Comparison of ENCODE assay signal across 1 cellular context in the genomic region with DNA sequence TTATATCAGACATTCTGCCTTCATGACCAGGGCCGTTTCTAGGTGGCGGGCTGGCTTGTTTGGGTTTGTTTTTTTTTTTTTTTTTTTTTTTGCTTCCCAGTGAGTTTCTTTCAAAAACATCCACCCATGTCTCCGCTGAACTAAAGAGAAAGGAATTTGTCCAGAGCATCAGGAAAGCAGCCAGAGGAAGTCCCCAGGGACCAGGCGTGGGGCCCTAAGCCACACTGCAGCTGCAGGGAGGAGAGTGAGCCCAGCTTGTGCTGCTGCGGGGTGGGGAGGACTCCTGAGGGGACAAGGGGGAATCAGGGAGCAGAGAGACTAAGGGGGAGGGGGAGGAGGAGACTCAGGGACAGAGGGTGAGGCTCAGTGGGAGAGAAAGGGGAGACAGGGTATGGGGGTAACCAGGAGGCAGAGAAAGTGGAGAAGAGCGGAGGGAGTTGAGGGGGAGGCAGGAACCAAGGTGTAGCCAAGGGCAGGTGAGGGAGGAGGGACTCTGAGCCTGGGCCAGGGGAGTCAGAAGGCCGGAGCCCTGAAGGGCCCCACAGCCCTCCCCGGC.
TF ChIP-seq lines count a peak whose summit lies in the region.

No MANE protein-coding gene starts in this region.

TF ChIP-seq in HEK293, 187 proteins besides CTCF, POLR2A, EP300 and RAD21 (continued from another document and continues in another):
- TF ChIP-seq OSR2 (tag by site-specific recombination; IDR thresholded peaks at IDR 0.05) (peak; percentile 44; the same call in 1 of the 2 replicates), KLF8 (tag by site-specific recombination; IDR thresholded peaks at IDR 0.05) (peak; percentile 86), ZNF544 (tag by site-specific recombination; IDR thresholded peaks at IDR 0.05) (no peak), ZNF354C (tag by site-specific recombination; IDR thresholded peaks at IDR 0.05; ENCODE audit: borderline replicate concordance, low read depth) (no peak), ZNF558 (tag by site-specific recombination; IDR thresholded peaks at IDR 0.05) (no peak), ZFP69B (tag by site-specific recombination; IDR thresholded peaks at IDR 0.05) (peak; percentile 96), ZNF16 (tag by site-specific recombination; IDR thresholded peaks at IDR 0.05; ENCODE audit: low read depth) (no peak), WT1 (tag by site-specific recombination; IDR thresholded peaks at IDR 0.05) (no peak), GLIS2 (tag by site-specific recombination; IDR thresholded peaks at IDR 0.05) (peak; percentile 86), ZNF549 (tag by site-specific recombination; IDR thresholded peaks at IDR 0.05) (no peak), ZNF521 (tag by site-specific recombination; IDR thresholded peaks at IDR 0.05) (no peak), OVOL3 (tag by site-specific recombination; IDR thresholded peaks at IDR 0.05) (no peak), ZNF19 (tag by site-specific recombination; IDR thresholded peaks at IDR 0.05; ENCODE audit: low read depth) (no peak), ZNF529 (tag by site-specific recombination; IDR thresholded peaks at IDR 0.05; ENCODE audit: insufficient replicate concordance) (no peak), SCRT2 (tag by site-specific recombination; IDR thresholded peaks at IDR 0.05) (no peak), ZNF473 (tag by site-specific recombination; IDR thresholded peaks at IDR 0.05) (no peak), ZNF747 (tag by site-specific recombination; IDR thresholded peaks at IDR 0.05) (no peak), ZNF404 (tag by site-specific recombination; IDR thresholded peaks at IDR 0.05) (no peak), ZNF571 (tag by site-specific recombination; IDR thresholded peaks at IDR 0.05) (no peak), ZNF596 (tag by site-specific recombination; IDR thresholded peaks at IDR 0.05) (no peak), KLF10 (tag by site-specific recombination; IDR thresholded peaks at IDR 0.05) (no peak), ZNF202 (tag by site-specific recombination; IDR thresholded peaks at IDR 0.05; ENCODE audit: borderline replicate concordance) (no peak), ZNF830 (tag by site-specific recombination; IDR thresholded peaks at IDR 0.05; ENCODE audit: low read depth) (no peak), ZFHX2 (tag by site-specific recombination; conservative IDR thresholded peaks at IDR 0.05) (peak; percentile 29; the same call in 1 of the 2 replicates), ZNF654 (tag by site-specific recombination; IDR thresholded peaks at IDR 0.05; ENCODE audit: low read depth) (no peak), ZNF548 (tag by site-specific recombination; IDR thresholded peaks at IDR 0.05) (no peak), ZNF24 (tag by site-specific recombination; IDR thresholded peaks at IDR 0.05) (no peak), YY1 (tag by site-specific recombination; IDR thresholded peaks at IDR 0.05) (no peak), ZNF391 (tag by site-specific recombination; IDR thresholded peaks at IDR 0.05; ENCODE audit: borderline replicate concordance, low read depth) (peak; percentile 71)
- TF ChIP-seq, protein P1, sequence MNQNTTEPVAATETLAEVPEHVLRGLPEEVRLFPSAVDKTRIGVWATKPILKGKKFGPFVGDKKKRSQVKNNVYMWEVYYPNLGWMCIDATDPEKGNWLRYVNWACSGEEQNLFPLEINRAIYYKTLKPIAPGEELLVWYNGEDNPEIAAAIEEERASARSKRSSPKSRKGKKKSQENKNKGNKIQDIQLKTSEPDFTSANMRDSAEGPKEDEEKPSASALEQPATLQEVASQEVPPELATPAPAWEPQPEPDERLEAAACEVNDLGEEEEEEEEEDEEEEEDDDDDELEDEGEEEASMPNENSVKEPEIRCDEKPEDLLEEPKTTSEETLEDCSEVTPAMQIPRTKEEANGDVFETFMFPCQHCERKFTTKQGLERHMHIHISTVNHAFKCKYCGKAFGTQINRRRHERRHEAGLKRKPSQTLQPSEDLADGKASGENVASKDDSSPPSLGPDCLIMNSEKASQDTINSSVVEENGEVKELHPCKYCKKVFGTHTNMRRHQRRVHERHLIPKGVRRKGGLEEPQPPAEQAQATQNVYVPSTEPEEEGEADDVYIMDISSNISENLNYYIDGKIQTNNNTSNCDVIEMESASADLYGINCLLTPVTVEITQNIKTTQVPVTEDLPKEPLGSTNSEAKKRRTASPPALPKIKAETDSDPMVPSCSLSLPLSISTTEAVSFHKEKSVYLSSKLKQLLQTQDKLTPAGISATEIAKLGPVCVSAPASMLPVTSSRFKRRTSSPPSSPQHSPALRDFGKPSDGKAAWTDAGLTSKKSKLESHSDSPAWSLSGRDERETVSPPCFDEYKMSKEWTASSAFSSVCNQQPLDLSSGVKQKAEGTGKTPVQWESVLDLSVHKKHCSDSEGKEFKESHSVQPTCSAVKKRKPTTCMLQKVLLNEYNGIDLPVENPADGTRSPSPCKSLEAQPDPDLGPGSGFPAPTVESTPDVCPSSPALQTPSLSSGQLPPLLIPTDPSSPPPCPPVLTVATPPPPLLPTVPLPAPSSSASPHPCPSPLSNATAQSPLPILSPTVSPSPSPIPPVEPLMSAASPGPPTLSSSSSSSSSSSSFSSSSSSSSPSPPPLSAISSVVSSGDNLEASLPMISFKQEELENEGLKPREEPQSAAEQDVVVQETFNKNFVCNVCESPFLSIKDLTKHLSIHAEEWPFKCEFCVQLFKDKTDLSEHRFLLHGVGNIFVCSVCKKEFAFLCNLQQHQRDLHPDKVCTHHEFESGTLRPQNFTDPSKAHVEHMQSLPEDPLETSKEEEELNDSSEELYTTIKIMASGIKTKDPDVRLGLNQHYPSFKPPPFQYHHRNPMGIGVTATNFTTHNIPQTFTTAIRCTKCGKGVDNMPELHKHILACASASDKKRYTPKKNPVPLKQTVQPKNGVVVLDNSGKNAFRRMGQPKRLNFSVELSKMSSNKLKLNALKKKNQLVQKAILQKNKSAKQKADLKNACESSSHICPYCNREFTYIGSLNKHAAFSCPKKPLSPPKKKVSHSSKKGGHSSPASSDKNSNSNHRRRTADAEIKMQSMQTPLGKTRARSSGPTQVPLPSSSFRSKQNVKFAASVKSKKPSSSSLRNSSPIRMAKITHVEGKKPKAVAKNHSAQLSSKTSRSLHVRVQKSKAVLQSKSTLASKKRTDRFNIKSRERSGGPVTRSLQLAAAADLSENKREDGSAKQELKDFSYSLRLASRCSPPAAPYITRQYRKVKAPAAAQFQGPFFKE (tag by site-specific recombination; IDR thresholded peaks at IDR 0.05; ENCODE audit: borderline replicate concordance), result no peak
- TF ChIP-seq, protein P2, sequence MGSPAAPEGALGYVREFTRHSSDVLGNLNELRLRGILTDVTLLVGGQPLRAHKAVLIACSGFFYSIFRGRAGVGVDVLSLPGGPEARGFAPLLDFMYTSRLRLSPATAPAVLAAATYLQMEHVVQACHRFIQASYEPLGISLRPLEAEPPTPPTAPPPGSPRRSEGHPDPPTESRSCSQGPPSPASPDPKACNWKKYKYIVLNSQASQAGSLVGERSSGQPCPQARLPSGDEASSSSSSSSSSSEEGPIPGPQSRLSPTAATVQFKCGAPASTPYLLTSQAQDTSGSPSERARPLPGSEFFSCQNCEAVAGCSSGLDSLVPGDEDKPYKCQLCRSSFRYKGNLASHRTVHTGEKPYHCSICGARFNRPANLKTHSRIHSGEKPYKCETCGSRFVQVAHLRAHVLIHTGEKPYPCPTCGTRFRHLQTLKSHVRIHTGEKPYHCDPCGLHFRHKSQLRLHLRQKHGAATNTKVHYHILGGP (tag by site-specific recombination; IDR thresholded peaks at IDR 0.05), result no peak
- TF ChIP-seq, protein P3, sequence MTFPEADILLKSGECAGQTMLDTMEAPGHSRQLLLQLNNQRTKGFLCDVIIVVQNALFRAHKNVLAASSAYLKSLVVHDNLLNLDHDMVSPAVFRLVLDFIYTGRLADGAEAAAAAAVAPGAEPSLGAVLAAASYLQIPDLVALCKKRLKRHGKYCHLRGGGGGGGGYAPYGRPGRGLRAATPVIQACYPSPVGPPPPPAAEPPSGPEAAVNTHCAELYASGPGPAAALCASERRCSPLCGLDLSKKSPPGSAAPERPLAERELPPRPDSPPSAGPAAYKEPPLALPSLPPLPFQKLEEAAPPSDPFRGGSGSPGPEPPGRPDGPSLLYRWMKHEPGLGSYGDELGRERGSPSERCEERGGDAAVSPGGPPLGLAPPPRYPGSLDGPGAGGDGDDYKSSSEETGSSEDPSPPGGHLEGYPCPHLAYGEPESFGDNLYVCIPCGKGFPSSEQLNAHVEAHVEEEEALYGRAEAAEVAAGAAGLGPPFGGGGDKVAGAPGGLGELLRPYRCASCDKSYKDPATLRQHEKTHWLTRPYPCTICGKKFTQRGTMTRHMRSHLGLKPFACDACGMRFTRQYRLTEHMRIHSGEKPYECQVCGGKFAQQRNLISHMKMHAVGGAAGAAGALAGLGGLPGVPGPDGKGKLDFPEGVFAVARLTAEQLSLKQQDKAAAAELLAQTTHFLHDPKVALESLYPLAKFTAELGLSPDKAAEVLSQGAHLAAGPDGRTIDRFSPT (tag by site-specific recombination; IDR thresholded peaks at IDR 0.05), result peak; percentile 40; the same call in 1 of the 2 replicates
- TF ChIP-seq, protein P4, sequence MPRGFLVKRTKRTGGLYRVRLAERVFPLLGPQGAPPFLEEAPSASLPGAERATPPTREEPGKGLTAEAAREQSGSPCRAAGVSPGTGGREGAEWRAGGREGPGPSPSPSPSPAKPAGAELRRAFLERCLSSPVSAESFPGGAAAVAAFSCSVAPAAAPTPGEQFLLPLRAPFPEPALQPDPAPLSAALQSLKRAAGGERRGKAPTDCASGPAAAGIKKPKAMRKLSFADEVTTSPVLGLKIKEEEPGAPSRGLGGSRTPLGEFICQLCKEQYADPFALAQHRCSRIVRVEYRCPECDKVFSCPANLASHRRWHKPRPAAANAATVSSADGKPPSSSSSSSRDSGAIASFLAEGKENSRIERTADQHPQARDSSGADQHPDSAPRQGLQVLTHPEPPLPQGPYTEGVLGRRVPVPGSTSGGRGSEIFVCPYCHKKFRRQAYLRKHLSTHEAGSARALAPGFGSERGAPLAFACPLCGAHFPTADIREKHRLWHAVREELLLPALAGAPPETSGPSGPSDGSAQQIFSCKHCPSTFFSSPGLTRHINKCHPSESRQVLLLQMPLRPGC (tag by site-specific recombination; IDR thresholded peaks at IDR 0.05), result peak; percentile 23; the same call in 1 of the 2 replicates
- TF ChIP-seq, protein P5, sequence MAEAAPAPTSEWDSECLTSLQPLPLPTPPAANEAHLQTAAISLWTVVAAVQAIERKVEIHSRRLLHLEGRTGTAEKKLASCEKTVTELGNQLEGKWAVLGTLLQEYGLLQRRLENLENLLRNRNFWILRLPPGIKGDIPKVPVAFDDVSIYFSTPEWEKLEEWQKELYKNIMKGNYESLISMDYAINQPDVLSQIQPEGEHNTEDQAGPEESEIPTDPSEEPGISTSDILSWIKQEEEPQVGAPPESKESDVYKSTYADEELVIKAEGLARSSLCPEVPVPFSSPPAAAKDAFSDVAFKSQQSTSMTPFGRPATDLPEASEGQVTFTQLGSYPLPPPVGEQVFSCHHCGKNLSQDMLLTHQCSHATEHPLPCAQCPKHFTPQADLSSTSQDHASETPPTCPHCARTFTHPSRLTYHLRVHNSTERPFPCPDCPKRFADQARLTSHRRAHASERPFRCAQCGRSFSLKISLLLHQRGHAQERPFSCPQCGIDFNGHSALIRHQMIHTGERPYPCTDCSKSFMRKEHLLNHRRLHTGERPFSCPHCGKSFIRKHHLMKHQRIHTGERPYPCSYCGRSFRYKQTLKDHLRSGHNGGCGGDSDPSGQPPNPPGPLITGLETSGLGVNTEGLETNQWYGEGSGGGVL (tag by site-specific recombination; IDR thresholded peaks at IDR 0.05), result peak; percentile 99
- TF ChIP-seq, protein P6, sequence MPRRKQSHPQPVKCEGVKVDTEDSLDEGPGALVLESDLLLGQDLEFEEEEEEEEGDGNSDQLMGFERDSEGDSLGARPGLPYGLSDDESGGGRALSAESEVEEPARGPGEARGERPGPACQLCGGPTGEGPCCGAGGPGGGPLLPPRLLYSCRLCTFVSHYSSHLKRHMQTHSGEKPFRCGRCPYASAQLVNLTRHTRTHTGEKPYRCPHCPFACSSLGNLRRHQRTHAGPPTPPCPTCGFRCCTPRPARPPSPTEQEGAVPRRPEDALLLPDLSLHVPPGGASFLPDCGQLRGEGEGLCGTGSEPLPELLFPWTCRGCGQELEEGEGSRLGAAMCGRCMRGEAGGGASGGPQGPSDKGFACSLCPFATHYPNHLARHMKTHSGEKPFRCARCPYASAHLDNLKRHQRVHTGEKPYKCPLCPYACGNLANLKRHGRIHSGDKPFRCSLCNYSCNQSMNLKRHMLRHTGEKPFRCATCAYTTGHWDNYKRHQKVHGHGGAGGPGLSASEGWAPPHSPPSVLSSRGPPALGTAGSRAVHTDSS (tag by site-specific recombination; IDR thresholded peaks at IDR 0.05), result no peak
- TF ChIP-seq, protein P7, sequence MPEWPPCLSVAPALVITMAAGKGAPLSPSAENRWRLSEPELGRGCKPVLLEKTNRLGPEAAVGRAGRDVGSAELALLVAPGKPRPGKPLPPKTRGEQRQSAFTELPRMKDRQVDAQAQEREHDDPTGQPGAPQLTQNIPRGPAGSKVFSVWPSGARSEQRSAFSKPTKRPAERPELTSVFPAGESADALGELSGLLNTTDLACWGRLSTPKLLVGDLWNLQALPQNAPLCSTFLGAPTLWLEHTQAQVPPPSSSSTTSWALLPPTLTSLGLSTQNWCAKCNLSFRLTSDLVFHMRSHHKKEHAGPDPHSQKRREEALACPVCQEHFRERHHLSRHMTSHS (tag by site-specific recombination; IDR thresholded peaks at IDR 0.05), result no peak
- TF ChIP-seq, protein P8, sequence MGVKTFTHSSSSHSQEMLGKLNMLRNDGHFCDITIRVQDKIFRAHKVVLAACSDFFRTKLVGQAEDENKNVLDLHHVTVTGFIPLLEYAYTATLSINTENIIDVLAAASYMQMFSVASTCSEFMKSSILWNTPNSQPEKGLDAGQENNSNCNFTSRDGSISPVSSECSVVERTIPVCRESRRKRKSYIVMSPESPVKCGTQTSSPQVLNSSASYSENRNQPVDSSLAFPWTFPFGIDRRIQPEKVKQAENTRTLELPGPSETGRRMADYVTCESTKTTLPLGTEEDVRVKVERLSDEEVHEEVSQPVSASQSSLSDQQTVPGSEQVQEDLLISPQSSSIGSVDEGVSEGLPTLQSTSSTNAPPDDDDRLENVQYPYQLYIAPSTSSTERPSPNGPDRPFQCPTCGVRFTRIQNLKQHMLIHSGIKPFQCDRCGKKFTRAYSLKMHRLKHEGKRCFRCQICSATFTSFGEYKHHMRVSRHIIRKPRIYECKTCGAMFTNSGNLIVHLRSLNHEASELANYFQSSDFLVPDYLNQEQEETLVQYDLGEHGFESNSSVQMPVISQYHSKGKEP (tag by site-specific recombination; IDR thresholded peaks at IDR 0.05), result peak; percentile 78
- TF ChIP-seq, protein P9, sequence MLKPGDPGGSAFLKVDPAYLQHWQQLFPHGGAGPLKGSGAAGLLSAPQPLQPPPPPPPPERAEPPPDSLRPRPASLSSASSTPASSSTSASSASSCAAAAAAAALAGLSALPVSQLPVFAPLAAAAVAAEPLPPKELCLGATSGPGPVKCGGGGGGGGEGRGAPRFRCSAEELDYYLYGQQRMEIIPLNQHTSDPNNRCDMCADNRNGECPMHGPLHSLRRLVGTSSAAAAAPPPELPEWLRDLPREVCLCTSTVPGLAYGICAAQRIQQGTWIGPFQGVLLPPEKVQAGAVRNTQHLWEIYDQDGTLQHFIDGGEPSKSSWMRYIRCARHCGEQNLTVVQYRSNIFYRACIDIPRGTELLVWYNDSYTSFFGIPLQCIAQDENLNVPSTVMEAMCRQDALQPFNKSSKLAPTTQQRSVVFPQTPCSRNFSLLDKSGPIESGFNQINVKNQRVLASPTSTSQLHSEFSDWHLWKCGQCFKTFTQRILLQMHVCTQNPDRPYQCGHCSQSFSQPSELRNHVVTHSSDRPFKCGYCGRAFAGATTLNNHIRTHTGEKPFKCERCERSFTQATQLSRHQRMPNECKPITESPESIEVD (tag by site-specific recombination; IDR thresholded peaks at IDR 0.05), result no peak
